Comparison of ENCODE assay signal across 17 cellular contexts in the genomic region with DNA sequence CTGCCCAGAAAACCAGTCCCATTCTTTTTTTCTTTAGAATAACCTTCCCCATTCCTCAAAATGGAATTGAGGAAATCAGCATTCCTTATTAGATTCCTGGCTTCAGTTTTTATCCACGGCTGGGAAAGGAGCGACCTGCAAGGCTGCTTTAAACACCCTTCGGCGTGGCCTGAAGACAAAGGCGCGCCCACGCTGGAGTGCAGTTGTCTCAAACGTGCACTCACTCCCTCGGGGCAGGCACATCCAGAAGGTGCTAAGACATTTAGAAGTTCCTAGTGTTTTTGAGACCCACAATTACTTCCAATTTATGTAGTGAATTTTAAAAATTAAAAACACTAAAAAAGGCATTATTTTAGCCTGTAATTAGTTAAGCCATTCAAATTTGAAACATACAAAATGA. TPM values are rescaled to one million over a fixed set of nuclear protein-coding genes. Genes with fewer than 3 reads are reported as not detected.
"Had no signal": no experiment of that assay in that cellular context is flagged by ENCODE, and none has a peak within 500 bp of the region (broad histone marks: within the 10 kb centered on the region; RNA-seq: fewer than 3 reads in every experiment).

No MANE protein-coding gene starts in this region.

RNA-seq across cellular contexts. Expression of a gene that starts 31.6 kb away (rescaled TPM):
- total RNA-seq: activated naive CD4-positive, alpha-beta T cell treated with anti-CD3 and anti-CD28 coated beads for 36 hours; activated naive CD8-positive, alpha-beta T cell treated with anti-CD3 and anti-CD28 coated beads for 36 hours; activated naive CD8-positive, alpha-beta T cell treated with anti-CD3 and anti-CD28 coated beads, Interleukin-2, amount 10 ng/mL, durations not matched to agents 7 days and 5 days; activated T-cell treated with anti-CD3 and anti-CD28 coated beads, Interleukin-2, amount 50 U/mL, for 4 hours; activated T-helper 1 cell treated with anti-CD3 and anti-CD28 coated beads, Interleukin-12 subunit alpha, Interleukin-12 subunit beta, Interleukin-2, Interleukin-4 antibody, amounts not matched to agents 30 ng/mL and 10 ng/mL and 1 ng/mL, durations not matched to agents 14 hours and 24 hours and 36 hours; activated T-helper 17 cell treated with anti-CD3 and anti-CD28 coated beads, Interleukin-2, amount 50 U/mL, for 72 hours; activated T-helper 2 cell treated with anti-CD3 and anti-CD28 coated beads, Interferon-gamma antibody, Interleukin-2, Interleukin-4, amounts not matched to agents 10 μg/mL and 5 μg/mL and 100 μg/mL, durations not matched to agents 14 hours and 24 hours and 36 hours; adrenal gland; aorta; ascending aorta; astrocyte; body of pancreas; bronchial epithelial cell; cardiac muscle cell; cardiac septum; cerebellum had no signal
- polyA plus RNA-seq: adipose tissue, aorta, cardiac muscle cell had no signal
